1 cellular context compared by ENCODE assay signal in the genomic region with DNA sequence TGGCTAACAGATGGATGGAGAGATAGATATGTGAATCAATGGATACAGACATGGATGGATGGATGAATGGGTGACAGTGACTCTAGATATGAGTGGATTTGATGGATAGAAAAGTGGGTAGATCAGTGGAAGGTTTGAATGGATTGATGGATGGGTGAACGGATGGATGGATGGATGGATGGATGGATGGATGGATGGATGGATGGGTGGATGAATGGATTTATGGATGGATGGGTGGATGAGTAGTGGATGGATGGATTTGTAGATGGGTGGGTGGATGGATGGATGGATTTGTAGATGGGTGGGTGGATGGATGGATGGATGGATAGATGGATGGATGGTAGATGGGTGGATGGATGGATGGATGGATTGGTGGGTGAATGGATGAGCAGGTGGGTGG.
TF ChIP-seq lines count a peak whose summit lies in the region.

No MANE protein-coding gene starts in this region.

TF ChIP-seq in HEK293, 187 proteins besides CTCF, POLR2A, EP300 and RAD21 (continued from another document):
- TF ChIP-seq ZFHX2 (tag by site-specific recombination; conservative IDR thresholded peaks at IDR 0.05) (peak; percentile 49; the same call in 1 of the 2 replicates), ZNF544 (tag by site-specific recombination; IDR thresholded peaks at IDR 0.05) (no peak)
- TF ChIP-seq, protein P1, sequence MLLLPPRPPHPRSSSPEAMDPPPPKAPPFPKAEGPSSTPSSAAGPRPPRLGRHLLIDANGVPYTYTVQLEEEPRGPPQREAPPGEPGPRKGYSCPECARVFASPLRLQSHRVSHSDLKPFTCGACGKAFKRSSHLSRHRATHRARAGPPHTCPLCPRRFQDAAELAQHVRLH (tag by site-specific recombination; IDR thresholded peaks at IDR 0.05) = no peak
